In genomic region chr3:133477497-133477896, GRCh38 we compare ENCODE assay signal across 9 cellular contexts.
A peak's percentile ranks its signal among the peaks of the same experiment; 100 is the strongest.
DNase-seq lines count a peak whose midpoint lies in the region; ATAC-seq and TF ChIP-seq lines count a peak whose summit lies in the region.
"Had no signal": no experiment of that assay in that cellular context is flagged by ENCODE, and none has a peak within 500 bp of the region (broad histone marks: within the 10 kb centered on the region; RNA-seq: fewer than 3 reads in every experiment).

No MANE protein-coding gene starts in this region.

- no peak for TF ChIP-seq CTCF in brain (conservative IDR thresholded peaks at IDR 0.05)

- H3K27ac Mint-ChIP-seq in brain, result peak overlapping the region in 4 of 5 experiments; percentile 49 to 93 (median 78)
- no peak overlapping the region for H3K27ac Mint-ChIP-seq in T-helper 2 cell treated with Interferon-gamma antibody and Interleukin-4, amounts not matched to agents 5 μg/mL and 100 μg/mL, for 36 hours

- H3K27me3 Mint-ChIP-seq in brain, result peaks cover 3% of the 10 kb centered on the region
- H3K27me3 Mint-ChIP-seq in T-helper 2 cell treated with Interferon-gamma antibody and Interleukin-4, amounts not matched to agents 5 μg/mL and 100 μg/mL, for 36 hours (ENCODE audit: low read depth), result no peaks in the 10 kb centered on the region

- H3K4me1 Mint-ChIP-seq in brain, result peaks cover 67% of the 10 kb centered on the region
- H3K4me1 Mint-ChIP-seq in T-helper 2 cell treated with Interferon-gamma antibody and Interleukin-4, amounts not matched to agents 5 μg/mL and 100 μg/mL, for 36 hours (ENCODE audit: low read depth), result peaks cover 63% of the 10 kb centered on the region

- peak; percentile 38 for ATAC-seq in GM18511 (IDR thresholded peaks at IDR 0.05; ENCODE audit: unreplicated experiment)
- peak; percentile 52 for ATAC-seq in GM21515 (IDR thresholded peaks at IDR 0.05; ENCODE audit: unreplicated experiment)
- peak; percentile 47 for ATAC-seq in HG03175 (IDR thresholded peaks at IDR 0.05; ENCODE audit: unreplicated experiment)
- ATAC-seq: activated T-cell treated with anti-CD3 and anti-CD28 coated beads, Interleukin-2, amount 50 U/mL, for 4 hours had no signal

- no peaks in the 10 kb centered on the region for H3K36me3 Mint-ChIP-seq in brain
- H3K36me3 Mint-ChIP-seq in T-helper 2 cell treated with Interferon-gamma antibody and Interleukin-4, amounts not matched to agents 5 μg/mL and 100 μg/mL, for 36 hours (ENCODE audit: low read depth), result peaks cover 4% of the 10 kb centered on the region

- DNase-seq in NCI-H2227 (lab: John Stamatoyannopoulos, UW; ENCODE audit: unreplicated experiment), result no peak
- no peak for DNase-seq in DMS 273 treated with DMSO at 0.1 percent for 48 hours (lab: John Stamatoyannopoulos, UW)
- no peak for DNase-seq in stimulated activated CD4-positive, alpha-beta T cell treated with anti-CD3 and anti-CD28 coated beads, Interleukin-2, amount 100 ng/mL, for 24 hours
- no peak for DNase-seq in T-helper 2 cell treated with Interferon-gamma antibody and Interleukin-4, amounts not matched to agents 5 μg/mL and 100 μg/mL, for 36 hours (ENCODE audit: low spot score)
- DNase-seq: activated T-cell treated with anti-CD3 and anti-CD28 coated beads, Interleukin-2, amount 50 U/mL, for 4 hours had no signal

- no peak overlapping the region for H3K4me3 Mint-ChIP-seq in brain
- H3K4me3 Mint-ChIP-seq in T-helper 2 cell treated with Interferon-gamma antibody and Interleukin-4, amounts not matched to agents 5 μg/mL and 100 μg/mL, for 36 hours, result no peak overlapping the region
- H3K4me3 Mint-ChIP-seq: activated T-cell treated with anti-CD3 and anti-CD28 coated beads, Interleukin-2, amount 50 U/mL, for 4 hours had no signal

- peaks cover 0 to 8% (median 3%) of the 10 kb centered on the region in 5 experiments for H3K9me3 Mint-ChIP-seq in brain
- H3K9me3 Mint-ChIP-seq in T-helper 2 cell treated with Interferon-gamma antibody and Interleukin-4, amounts not matched to agents 5 μg/mL and 100 μg/mL, for 36 hours, result no peaks in the 10 kb centered on the region
- H3K9me3 Mint-ChIP-seq: activated T-cell treated with anti-CD3 and anti-CD28 coated beads, Interleukin-2, amount 50 U/mL, for 4 hours had no signal
